In the genomic region with DNA sequence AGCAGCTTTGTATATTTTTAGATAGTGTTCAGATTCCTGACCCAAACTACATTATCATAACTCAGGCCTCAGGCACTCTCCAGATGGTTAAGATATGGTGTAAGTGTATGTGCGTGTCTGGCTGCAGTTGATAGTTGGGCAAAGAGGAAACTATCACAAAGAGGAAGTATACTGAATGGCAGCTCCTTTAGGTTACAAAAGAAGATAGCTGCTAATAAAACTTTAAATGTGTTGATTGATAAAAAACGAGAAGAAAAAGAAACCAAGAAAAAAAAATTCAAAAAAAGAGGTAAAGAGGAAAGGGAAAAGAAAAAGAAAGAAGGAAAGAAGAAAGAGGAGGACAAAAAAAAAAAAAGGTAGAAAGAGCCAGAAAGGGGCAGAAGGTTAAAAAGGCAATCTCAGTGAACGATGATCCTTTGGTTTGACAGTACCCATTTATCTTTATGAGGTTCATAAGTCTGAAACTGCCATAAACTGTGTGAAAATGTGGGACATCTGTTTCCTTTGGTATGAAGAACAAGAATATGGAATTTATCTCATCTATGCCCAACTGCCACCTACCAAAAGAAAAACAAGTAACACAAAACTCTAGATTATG, we compare ENCODE assay signal across 9 cellular contexts. TPM values are rescaled to one million over a fixed set of nuclear protein-coding genes. Genes with fewer than 3 reads are reported as not detected.
DNase-seq lines count a peak whose midpoint lies in the region; ATAC-seq, FAIRE-seq and TF ChIP-seq lines count a peak whose summit lies in the region.
"Had no signal": no experiment of that assay in that cellular context is flagged by ENCODE, and none has a peak within 500 bp of the region (broad histone marks: within the 10 kb centered on the region; RNA-seq: fewer than 3 reads in every experiment).

No MANE protein-coding gene starts in this region.

- BruUV-seq in K562 (replicated peaks; lab: Mats Ljungman, UMichigan) = no TSS peak

- H3K9me3 Mint-ChIP-seq in stimulated activated naive CD8-positive, alpha-beta T cell treated with anti-CD3 and anti-CD28 coated beads, Interleukin-15, Interleukin-2, amounts not matched to agents 100 ng/mL and 50 ng/mL, for 24 hours = no peaks in the 10 kb centered on the region

- no peak for TF ChIP-seq POLR2A in K562 (conservative IDR thresholded peaks at IDR 0.05)

- TF ChIP-seq CTCF in K562 (IDR thresholded peaks at IDR 0.05 in 2 of 3, conservative IDR thresholded peaks at IDR 0.05 in 1 of 3; ENCODE audit: insufficient read depth in 2 of 3, low read depth in 1 of 3, low read length in 3 of 3) = no peak

- POLR2A ChIA-PET in K562 (lab: Yijun Ruan, JAX) = interaction anchor here (0.6 to 1.5 kb wide), 4 partner anchors 12 to 27 kb away, joined by 3 to 5 read pairs (median 4); no protein-coding TSS in a partner anchor

- 0% methylated on average over 3 of the region's 3 CpGs for WGBS in K562 (ENCODE audit: insufficient coverage, low coverage, missing lambda C conversion rate)
- 20 to 24% (median 24%) methylated on average over 3 of the region's 3 CpGs for WGBS in small intestine, 3 donors

- intact Hi-C loops in K562 (cut with micrococcal nuclease) = loop anchor here (2.0 kb wide), 1 partner anchor 14 kb away; no protein-coding TSS in a partner anchor

- no peaks in the 10 kb centered on the region for H3K27me3 Mint-ChIP-seq in stimulated activated naive CD8-positive, alpha-beta T cell treated with anti-CD3 and anti-CD28 coated beads, Interleukin-15, Interleukin-2, amounts not matched to agents 100 ng/mL and 50 ng/mL, for 24 hours
- H3K27me3 Mint-ChIP-seq: activated naive CD8-positive, alpha-beta T cell had no signal

- H3K27ac ChIP-seq in K562 (ENCODE audit: extremely low read depth, low read depth, low read length) (peak overlapping the region; percentile 11; the same call in 1 of the 3 replicates), small intestine (ENCODE audit: low read depth in 1 of 2, low read length in 1 of 2) (peak overlapping the region in 1 of 2 donors; percentile 41)

- H3K4me1 ChIP-seq in K562 (replicated peaks in 1 of 2; ENCODE audit: control insufficient read depth in 2 of 2, insufficient read depth in 2 of 2, low read length in 2 of 2) = peaks cover 12 to 15% of the 10 kb centered on the region in 2 experiments
- no peaks in the 10 kb centered on the region for H3K4me1 ChIP-seq in small intestine (ENCODE audit: control insufficient read depth in 2 of 2, insufficient read depth in 1 of 2, low read depth in 1 of 2, low read length in 1 of 2)

- H3K4me3 ChIP-seq in K562 (no peak overlapping the region), small intestine (ENCODE audit: low read depth in 1 of 2, low read length in 2 of 2) (no peak overlapping the region)

- no peak overlapping the region for H3K9ac ChIP-seq in K562 (ENCODE audit: insufficient read depth in 1 of 2, low read depth in 2 of 2, low read length in 2 of 2)

- ATAC-seq in stimulated activated naive CD8-positive, alpha-beta T cell treated with anti-CD3 and anti-CD28 coated beads, Interleukin-15, Interleukin-2, amounts not matched to agents 100 U/mL and 50 U/mL, for 24 hours = no peak
- ATAC-seq in HG03565 (IDR thresholded peaks at IDR 0.05; ENCODE audit: unreplicated experiment) (peak; percentile 79), K562 (peak; percentile 98)

- H3K27ac Mint-ChIP-seq in stimulated activated naive CD8-positive, alpha-beta T cell treated with anti-CD3 and anti-CD28 coated beads, Interleukin-15, Interleukin-2, amounts not matched to agents 100 ng/mL and 50 ng/mL, for 24 hours = peak overlapping the region; percentile 79
- H3K27ac Mint-ChIP-seq: activated naive CD8-positive, alpha-beta T cell had no signal

- FAIRE-seq in K562 (lab: Jason Lieb, UNC) = peak; percentile 80
- no peak for FAIRE-seq in small intestine (lab: Jason Lieb, UNC)

- in situ Hi-C loops in K562 (cut with MboI) = no loop called here

- H3K36me3 ChIP-seq in K562 (ENCODE audit: control insufficient read depth, insufficient read depth, low read length) = no peaks in the 10 kb centered on the region; the same call in 2 of the 3 replicates
- H3K36me3 ChIP-seq in small intestine (ENCODE audit: control insufficient read depth in 2 of 2, insufficient read depth in 2 of 2, low read length in 2 of 2) = no peaks in the 10 kb centered on the region

- CTCF ChIA-PET in K562 (lab: Yijun Ruan, JAX; ENCODE audit: low intra/inter-chr PET ratio) = no interaction called here

- H3K9me3 ChIP-seq in K562 (replicated peaks; ENCODE audit: control insufficient read depth, insufficient read depth, low read depth, low read length) = no peaks in the 10 kb centered on the region
- H3K9me3 ChIP-seq in small intestine (ENCODE audit: control insufficient read depth, low read depth) = no peaks in the 10 kb centered on the region

- no peak for DNase-seq in stimulated activated naive CD8-positive, alpha-beta T cell treated with anti-CD3 and anti-CD28 coated beads, Interleukin-15, Interleukin-2, amounts not matched to agents 100 U/mL and 50 U/mL, for 24 hours
- DNase-seq in K562 (ENCODE audit: extremely low read depth in 1 of 4, low spot score in 3 of 4) = peak; percentile 50 to 84 (median 67)
- peak; percentile 64 for DNase-seq in small intestine
- DNase-seq in GM19238 (ENCODE audit: insufficient read length, low spot score) = no peak
- no peak for DNase-seq in kidney tubule cell (ENCODE audit: low spot score)
- DNase-seq in NCI-H2107 (lab: John Stamatoyannopoulos, UW) = no peak

- H3K4me3 Mint-ChIP-seq in stimulated activated naive CD8-positive, alpha-beta T cell treated with anti-CD3 and anti-CD28 coated beads, Interleukin-15, Interleukin-2, amounts not matched to agents 100 ng/mL and 50 ng/mL, for 24 hours = no peak overlapping the region
- H3K4me3 Mint-ChIP-seq: activated naive CD8-positive, alpha-beta T cell had no signal

- H3K27me3 ChIP-seq in K562 (ENCODE audit: control insufficient read depth in 2 of 2, insufficient read depth in 2 of 2, low read length in 2 of 2) (no peaks in the 10 kb centered on the region), small intestine (ENCODE audit: control insufficient read depth in 2 of 2, insufficient read depth in 2 of 2, low read length in 2 of 2) (no peaks in the 10 kb centered on the region)

- no peak overlapping the region for H3K4me2 ChIP-seq in K562 (ENCODE audit: insufficient read depth, low read length)

- no peaks in the 10 kb centered on the region for H3K9me1 ChIP-seq in K562 (ENCODE audit: control insufficient read depth, insufficient read depth, low read length)

- H3K4me1 Mint-ChIP-seq in stimulated activated naive CD8-positive, alpha-beta T cell treated with anti-CD3 and anti-CD28 coated beads, Interleukin-15, Interleukin-2, amounts not matched to agents 100 ng/mL and 50 ng/mL, for 24 hours (ENCODE audit: low read depth) = peaks cover 50% of the 10 kb centered on the region

- H2AFZ ChIP-seq in K562 (ENCODE audit: low read depth, low read length) = no peak overlapping the region

- peaks cover 61% of the 10 kb centered on the region for H3K79me2 ChIP-seq in K562 (ENCODE audit: control insufficient read depth, insufficient read depth, low read length)

- TF ChIP-seq EP300 in K562 (IDR thresholded peaks at IDR 0.05; ENCODE audit: low read length) = peak; percentile 91

- no peaks in the 10 kb centered on the region; the same call in 1 of the 2 replicates for H4K20me1 ChIP-seq in K562 (replicated peaks; ENCODE audit: control insufficient read depth, insufficient read depth, low read length)

- peaks cover 46% of the 10 kb centered on the region for H3K36me3 Mint-ChIP-seq in stimulated activated naive CD8-positive, alpha-beta T cell treated with anti-CD3 and anti-CD28 coated beads, Interleukin-15, Interleukin-2, amounts not matched to agents 100 ng/mL and 50 ng/mL, for 24 hours (ENCODE audit: low read depth)

- no peak for TF ChIP-seq RAD21 in K562 (CRISPR knock-in tag; conservative IDR thresholded peaks at IDR 0.05 in 1 of 2, IDR thresholded peaks at IDR 0.05 in 1 of 2)

RNA-seq across cellular contexts. Expression of gene TAOK3, which starts 42.2 kb away (rescaled TPM):
- total RNA-seq in K562 (2011; cell fraction: chromatin; rRNA removed; ENCODE audit: low replicate concordance) = 71.5 and 240 TPM in 2 replicates
- 37.2 and 54.2 TPM in 2 replicates for total RNA-seq in K562 (2011; cell fraction: nucleolus; rRNA removed)
- 77.6 and 79.9 TPM in 2 replicates for total RNA-seq in K562 (2011; cell fraction: nucleoplasm; rRNA removed)
- total RNA-seq in K562 (2014; rRNA removed) (40.8 and 47.1 TPM in 2 replicates), K562 (2014; rRNA removed; fragmentation: Illumina TruSeq; extraction: Trizol) (52.7 and 62.8 TPM in 2 replicates), K562 (2015; rRNA removed; fragmentation: Illumina TruSeq; extraction: Trizol) (58.4 and 66.5 TPM in 2 replicates), K562 (2021) (40.7 and 45.7 TPM in 2 replicates)
- polyA plus RNA-seq in K562 (2011; rRNA removed) (57.3 and 60.2 TPM in 2 replicates), K562 (2014; fragmentation: Illumina TruSeq; extraction: Trizol) (70.8 and 83.5 TPM in 2 replicates), K562 (2014; fragmentation: Nextera tagmentation; extraction: Ambion mirVana) (10 to 100 TPM; 24.3 to 28.0 TPM), K562 (2014; rRNA removed) (35.7 and 42.5 TPM in 2 replicates), small intestine (10 to 100 TPM; 24.1 to 37.3 (median 33.8) TPM)
- polyA plus RNA-seq in K562 (2011; cell fraction: cytosol; rRNA removed) = 28.8 and 41.0 TPM in 2 replicates
- 32.1 and 33.0 TPM in 2 replicates for polyA plus RNA-seq in K562 (2011; cell fraction: nucleus; rRNA removed)
- 30.3 and 35.6 TPM in 2 replicates for polyA plus RNA-seq in K562 (2012)
- 114 TPM in 2 replicates for polyA minus RNA-seq in K562 (2011; rRNA and poly(A)+ RNA removed)
- 32.5 and 38.7 TPM in 2 replicates for polyA minus RNA-seq in K562 (2011; cell fraction: cytosol; rRNA and poly(A)+ RNA removed)
- 30.8 and 64.6 TPM in 2 replicates for polyA minus RNA-seq in K562 (2011; cell fraction: nucleus; rRNA and poly(A)+ RNA removed)

RNA-seq across cellular contexts. Expression of gene SUDS3, which starts 45.8 kb away (rescaled TPM):
- total RNA-seq in K562 (2011; cell fraction: chromatin; rRNA removed; ENCODE audit: low replicate concordance) = 42.9 and 58.5 TPM in 2 replicates
- total RNA-seq in K562 (2011; cell fraction: nucleolus; rRNA removed) = 29.9 and 31.8 TPM in 2 replicates
- 77.4 and 101 TPM in 2 replicates for total RNA-seq in K562 (2011; cell fraction: nucleoplasm; rRNA removed)
- total RNA-seq in K562 (2014; rRNA removed) = 20.3 and 23.1 TPM in 2 replicates
- total RNA-seq in K562 (2014; rRNA removed; fragmentation: Illumina TruSeq; extraction: Trizol) = 29.1 and 29.3 TPM in 2 replicates
- total RNA-seq in K562 (2015; rRNA removed; fragmentation: Illumina TruSeq; extraction: Trizol) = 28.5 and 29.3 TPM in 2 replicates
- 20.9 and 23.3 TPM in 2 replicates for total RNA-seq in K562 (2021)
- polyA plus RNA-seq in K562 (2011; rRNA removed) = 25.7 and 30.5 TPM in 2 replicates
- 9.6 and 19.5 TPM in 2 replicates for polyA plus RNA-seq in K562 (2011; cell fraction: cytosol; rRNA removed)
- 29.9 and 36.5 TPM in 2 replicates for polyA plus RNA-seq in K562 (2011; cell fraction: nucleus; rRNA removed)
- 14.6 and 23.5 TPM in 2 replicates for polyA plus RNA-seq in K562 (2012)
- polyA plus RNA-seq in K562 (2014; fragmentation: Illumina TruSeq; extraction: Trizol) = 19.6 and 24.0 TPM in 2 replicates
- polyA plus RNA-seq in K562 (2014; fragmentation: Nextera tagmentation; extraction: Ambion mirVana) = 10 to 100 TPM in 1 of 2 experiments, 1 to 10 TPM in 1; 6.6 to 11.8 TPM
- polyA plus RNA-seq in K562 (2014; rRNA removed) = 20.6 and 24.2 TPM in 2 replicates
- 26.7 and 28.3 TPM in 2 replicates for polyA minus RNA-seq in K562 (2011; rRNA and poly(A)+ RNA removed)
- polyA minus RNA-seq in K562 (2011; cell fraction: cytosol; rRNA and poly(A)+ RNA removed) = 13.2 and 16.8 TPM in 2 replicates
- polyA minus RNA-seq in K562 (2011; cell fraction: nucleus; rRNA and poly(A)+ RNA removed) = 12.0 and 17.3 TPM in 2 replicates
- 10 to 100 TPM in 2 of 3 donors, 1 to 10 TPM in 1; 8.4 to 15.9 (median 15.0) TPM for polyA plus RNA-seq in small intestine

Comparison
In these comparisons a context has a peak if more than half of its experiments do, and no peak if none do; other contexts are left out.
1. DNase-seq: peak in K562 (4 of 4) and small intestine (single experiment); none in stimulated activated naive CD8-positive, alpha-beta T cell treated with anti-CD3 and anti-CD28 coated beads, Interleukin-15, Interleukin-2, amounts not matched to agents 100 U/mL and 50 U/mL, for 24 hours (single experiment), GM19238 (single experiment), kidney tubule cell (single experiment) and NCI-H2107 (single experiment).